8 cellular contexts compared by ENCODE assay signal in the genomic region with DNA sequence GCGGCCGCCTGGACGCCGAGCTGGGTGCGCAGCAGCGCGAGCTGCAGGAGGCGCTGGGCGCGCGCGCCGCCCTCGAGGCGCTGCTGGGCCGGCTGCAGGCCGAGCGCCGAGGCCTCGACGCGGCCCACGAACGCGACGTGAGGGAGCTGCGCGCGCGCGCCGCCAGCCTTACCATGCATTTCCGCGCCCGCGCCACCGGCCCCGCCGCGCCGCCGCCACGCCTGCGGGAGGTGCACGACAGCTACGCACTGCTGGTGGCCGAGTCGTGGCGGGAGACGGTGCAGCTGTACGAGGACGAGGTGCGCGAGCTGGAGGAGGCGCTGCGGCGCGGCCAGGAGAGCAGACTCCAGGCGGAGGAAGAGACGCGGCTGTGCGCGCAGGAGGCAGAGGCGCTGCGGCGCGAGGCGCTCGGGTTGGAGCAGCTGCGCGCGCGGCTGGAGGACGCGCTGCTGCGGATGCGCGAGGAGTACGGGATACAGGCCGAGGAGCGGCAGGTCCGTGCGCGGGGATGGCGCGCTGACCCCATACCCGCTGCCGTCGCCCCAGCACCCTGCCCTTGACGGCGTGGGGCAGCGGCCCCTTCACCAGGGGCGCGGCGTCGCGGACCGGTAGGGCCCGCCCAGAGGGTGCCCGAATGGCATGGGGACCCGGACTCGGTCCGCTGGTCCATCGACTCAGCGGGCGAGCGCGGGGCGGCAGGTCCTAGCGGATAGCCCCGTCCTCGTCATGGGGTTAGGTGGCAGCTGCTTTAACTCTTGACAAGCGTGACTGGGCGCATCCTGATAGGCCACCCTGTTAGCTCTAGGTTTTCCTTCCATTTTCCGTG. TPM values are rescaled to one million over a fixed set of nuclear protein-coding genes. Genes with fewer than 3 reads are reported as not detected.
DNase-seq lines count a peak whose midpoint lies in the region; ATAC-seq and TF ChIP-seq lines count a peak whose summit lies in the region.

No MANE protein-coding gene starts in this region.

- H3K4me1 ChIP-seq in GM23338 (ENCODE audit: insufficient read depth) (no peaks in the 10 kb centered on the region), foreskin keratinocyte (no peaks in the 10 kb centered on the region), neural progenitor cell (no peaks in the 10 kb centered on the region)

- no peaks in the 10 kb centered on the region for H3K36me3 ChIP-seq in GM23338 (ENCODE audit: insufficient read depth)
- no peaks in the 10 kb centered on the region for H3K36me3 ChIP-seq in neural progenitor cell

- TF ChIP-seq CTCF in GM23338 (conservative IDR thresholded peaks at IDR 0.05; ENCODE audit: low read depth in 2 of 2), result peak in 1 of 2 experiments; percentile 44; a peak in 2 of 4 replicates
- peak; percentile 43 for TF ChIP-seq CTCF in foreskin keratinocyte (conservative IDR thresholded peaks at IDR 0.05)
- TF ChIP-seq CTCF in neural progenitor cell (IDR thresholded peaks at IDR 0.05), result no peak

- 0 out of 2 replicates have a peak, but pooled peaks cover 9% of the 10 kb centered on the region for H3F3A ChIP-seq in GM23338 (replicated peaks; ENCODE audit: low read depth)
- H3F3A ChIP-seq in neural progenitor cell (ENCODE audit: low read depth), result peaks cover 10% of the 10 kb centered on the region

- peak overlapping the region; percentile 72; the same call in 1 of the 2 replicates for H2AFZ ChIP-seq in GM23338
- peak overlapping the region; percentile 99 for H2AFZ ChIP-seq in neural progenitor cell (replicated peaks)

- H3K9me3 Mint-ChIP-seq in GM23338 (no peaks in the 10 kb centered on the region), neural progenitor cell (no peaks in the 10 kb centered on the region)

- DNase-seq in GM23338 (ENCODE audit: low spot score) (peak; percentile 89), NCI-H1417 (lab: John Stamatoyannopoulos, UW) (peak; percentile 44 to 94 (median 91)), foreskin keratinocyte (peak in 1 of 2 donors; percentile 48), neural progenitor cell (ENCODE audit: low spot score) (peak; percentile 89), NCI-H446 treated with DMSO at 0.1 percent for 48 hours (lab: John Stamatoyannopoulos, UW) (no peak)
- peak; percentile 53 to 66 for DNase-seq in activated T-cell treated with anti-CD3 and anti-CD28 coated beads, Interleukin-2, amount 50 U/mL, for 48 hours

- H3K36me3 Mint-ChIP-seq in GM23338 (ENCODE audit: low read depth) (no peaks in the 10 kb centered on the region), neural progenitor cell (no peaks in the 10 kb centered on the region)

- H3K27me3 Mint-ChIP-seq in GM23338 (ENCODE audit: insufficient read depth, low read depth, poor library complexity), result peaks cover 36% of the 10 kb centered on the region
- H3K27me3 Mint-ChIP-seq in neural progenitor cell (ENCODE audit: insufficient read depth, low read depth), result peaks cover 20% of the 10 kb centered on the region

- no peaks in the 10 kb centered on the region for H3K9me2 ChIP-seq in GM23338 (ENCODE audit: insufficient read depth)

- H3K27ac Mint-ChIP-seq in GM23338 (no peak overlapping the region), neural progenitor cell (no peak overlapping the region)

- peak; percentile 64 for ATAC-seq in GM23338
- peak; percentile 66 for ATAC-seq in foreskin keratinocyte
- ATAC-seq in HG03378 (IDR thresholded peaks at IDR 0.05; ENCODE audit: unreplicated experiment), result no peak

- peaks cover 5% of the 10 kb centered on the region; the same call in 1 of the 2 replicates for H4K20me1 ChIP-seq in GM23338 (replicated peaks; ENCODE audit: insufficient read depth)
- peaks cover 15% of the 10 kb centered on the region for H4K20me1 ChIP-seq in neural progenitor cell (ENCODE audit: low read depth)

- H3K9me3 ChIP-seq in neural progenitor cell (ENCODE audit: low read depth), result no peaks in the 10 kb centered on the region

- H3K79me2 ChIP-seq in GM23338 (replicated peaks; ENCODE audit: insufficient read depth) (no peaks in the 10 kb centered on the region), neural progenitor cell (ENCODE audit: low read depth) (no peaks in the 10 kb centered on the region)

- H3K27me3 ChIP-seq in GM23338 (ENCODE audit: insufficient read depth) (peaks cover 46% of the 10 kb centered on the region), foreskin keratinocyte (peaks cover 65% of the 10 kb centered on the region), neural progenitor cell (peaks cover 79% of the 10 kb centered on the region)

- H3K4me2 ChIP-seq in GM23338 (peak overlapping the region; percentile 79), neural progenitor cell (peak overlapping the region; percentile 80)

- no peak overlapping the region for H3K9ac ChIP-seq in neural progenitor cell

- H3K27ac ChIP-seq in GM23338 (ENCODE audit: low read depth) (no peak overlapping the region), foreskin keratinocyte (no peak overlapping the region), neural progenitor cell (no peak overlapping the region)

- H3K4me1 Mint-ChIP-seq in GM23338, result peaks cover 5% of the 10 kb centered on the region; the same call in 2 of the 3 replicates
- peaks cover 12% of the 10 kb centered on the region for H3K4me1 Mint-ChIP-seq in neural progenitor cell

- H3K4me3 Mint-ChIP-seq in GM23338 (peak overlapping the region; percentile 60), neural progenitor cell (peak overlapping the region; percentile 82)

- H3K4me3 ChIP-seq in GM08714 (ENCODE audit: low read length) (peak overlapping the region; percentile 83; the same call in 1 of the 2 replicates), GM23338 (peak overlapping the region; percentile 55), neural progenitor cell (peak overlapping the region; percentile 46)

TF ChIP-seq in GM23338, 12 proteins besides CTCF, POLR2A, EP300 and RAD21 (continues in another document):
- TF ChIP-seq POLR2AphosphoS5 (IDR thresholded peaks at IDR 0.05; ENCODE audit: low read depth) (no peak), ZNF331 (CRISPR knock-in tag; IDR thresholded peaks at IDR 0.05; ENCODE audit: low read depth) (no peak), NANOG (IDR thresholded peaks at IDR 0.05; ENCODE audit: borderline replicate concordance) (no peak), ZNF114 (CRISPR knock-in tag; IDR thresholded peaks at IDR 0.05) (no peak), JUNB (IDR thresholded peaks at IDR 0.05; ENCODE audit: unreplicated experiment) (no peak), EZH2phosphoT487 (IDR thresholded peaks at IDR 0.05; ENCODE audit: unreplicated experiment) (no peak), STAT1 (IDR thresholded peaks at IDR 0.05; ENCODE audit: unreplicated experiment) (no peak), EZH2 (IDR thresholded peaks at IDR 0.05; ENCODE audit: low read depth, unreplicated experiment) (no peak)
- TF ChIP-seq, protein P1, sequence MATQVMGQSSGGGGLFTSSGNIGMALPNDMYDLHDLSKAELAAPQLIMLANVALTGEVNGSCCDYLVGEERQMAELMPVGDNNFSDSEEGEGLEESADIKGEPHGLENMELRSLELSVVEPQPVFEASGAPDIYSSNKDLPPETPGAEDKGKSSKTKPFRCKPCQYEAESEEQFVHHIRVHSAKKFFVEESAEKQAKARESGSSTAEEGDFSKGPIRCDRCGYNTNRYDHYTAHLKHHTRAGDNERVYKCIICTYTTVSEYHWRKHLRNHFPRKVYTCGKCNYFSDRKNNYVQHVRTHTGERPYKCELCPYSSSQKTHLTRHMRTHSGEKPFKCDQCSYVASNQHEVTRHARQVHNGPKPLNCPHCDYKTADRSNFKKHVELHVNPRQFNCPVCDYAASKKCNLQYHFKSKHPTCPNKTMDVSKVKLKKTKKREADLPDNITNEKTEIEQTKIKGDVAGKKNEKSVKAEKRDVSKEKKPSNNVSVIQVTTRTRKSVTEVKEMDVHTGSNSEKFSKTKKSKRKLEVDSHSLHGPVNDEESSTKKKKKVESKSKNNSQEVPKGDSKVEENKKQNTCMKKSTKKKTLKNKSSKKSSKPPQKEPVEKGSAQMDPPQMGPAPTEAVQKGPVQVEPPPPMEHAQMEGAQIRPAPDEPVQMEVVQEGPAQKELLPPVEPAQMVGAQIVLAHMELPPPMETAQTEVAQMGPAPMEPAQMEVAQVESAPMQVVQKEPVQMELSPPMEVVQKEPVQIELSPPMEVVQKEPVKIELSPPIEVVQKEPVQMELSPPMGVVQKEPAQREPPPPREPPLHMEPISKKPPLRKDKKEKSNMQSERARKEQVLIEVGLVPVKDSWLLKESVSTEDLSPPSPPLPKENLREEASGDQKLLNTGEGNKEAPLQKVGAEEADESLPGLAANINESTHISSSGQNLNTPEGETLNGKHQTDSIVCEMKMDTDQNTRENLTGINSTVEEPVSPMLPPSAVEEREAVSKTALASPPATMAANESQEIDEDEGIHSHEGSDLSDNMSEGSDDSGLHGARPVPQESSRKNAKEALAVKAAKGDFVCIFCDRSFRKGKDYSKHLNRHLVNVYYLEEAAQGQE (IDR thresholded peaks at IDR 0.05; ENCODE audit: unreplicated experiment), result no peak
- TF ChIP-seq, protein P2, sequence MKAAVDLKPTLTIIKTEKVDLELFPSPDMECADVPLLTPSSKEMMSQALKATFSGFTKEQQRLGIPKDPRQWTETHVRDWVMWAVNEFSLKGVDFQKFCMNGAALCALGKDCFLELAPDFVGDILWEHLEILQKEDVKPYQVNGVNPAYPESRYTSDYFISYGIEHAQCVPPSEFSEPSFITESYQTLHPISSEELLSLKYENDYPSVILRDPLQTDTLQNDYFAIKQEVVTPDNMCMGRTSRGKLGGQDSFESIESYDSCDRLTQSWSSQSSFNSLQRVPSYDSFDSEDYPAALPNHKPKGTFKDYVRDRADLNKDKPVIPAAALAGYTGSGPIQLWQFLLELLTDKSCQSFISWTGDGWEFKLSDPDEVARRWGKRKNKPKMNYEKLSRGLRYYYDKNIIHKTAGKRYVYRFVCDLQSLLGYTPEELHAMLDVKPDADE (IDR thresholded peaks at IDR 0.05), result no peak

RNA-seq across cellular contexts. Expression of a gene that starts 0.8 kb away (rescaled TPM):
- 2.9 and 3.5 TPM in 2 replicates for total RNA-seq in GM23338 (2014; rRNA removed; shearing (Covaris generic))
- 0.73 and 0.74 TPM in 2 replicates for polyA plus RNA-seq in GM23338 (2016; fragmentation: Nextera tagmentation; extraction: Ambion mirVana)
- 0.21 and 0.61 TPM in 2 replicates for total RNA-seq in foreskin keratinocyte
- 0.12 and 0.28 TPM in 2 replicates for polyA plus RNA-seq in foreskin keratinocyte
- 0.84 and 0.97 TPM in 2 replicates for total RNA-seq in neural progenitor cell (ENCODE audit: low replicate concordance)
